Comparison of ENCODE assay signal across 8 cellular contexts in the genomic region with DNA sequence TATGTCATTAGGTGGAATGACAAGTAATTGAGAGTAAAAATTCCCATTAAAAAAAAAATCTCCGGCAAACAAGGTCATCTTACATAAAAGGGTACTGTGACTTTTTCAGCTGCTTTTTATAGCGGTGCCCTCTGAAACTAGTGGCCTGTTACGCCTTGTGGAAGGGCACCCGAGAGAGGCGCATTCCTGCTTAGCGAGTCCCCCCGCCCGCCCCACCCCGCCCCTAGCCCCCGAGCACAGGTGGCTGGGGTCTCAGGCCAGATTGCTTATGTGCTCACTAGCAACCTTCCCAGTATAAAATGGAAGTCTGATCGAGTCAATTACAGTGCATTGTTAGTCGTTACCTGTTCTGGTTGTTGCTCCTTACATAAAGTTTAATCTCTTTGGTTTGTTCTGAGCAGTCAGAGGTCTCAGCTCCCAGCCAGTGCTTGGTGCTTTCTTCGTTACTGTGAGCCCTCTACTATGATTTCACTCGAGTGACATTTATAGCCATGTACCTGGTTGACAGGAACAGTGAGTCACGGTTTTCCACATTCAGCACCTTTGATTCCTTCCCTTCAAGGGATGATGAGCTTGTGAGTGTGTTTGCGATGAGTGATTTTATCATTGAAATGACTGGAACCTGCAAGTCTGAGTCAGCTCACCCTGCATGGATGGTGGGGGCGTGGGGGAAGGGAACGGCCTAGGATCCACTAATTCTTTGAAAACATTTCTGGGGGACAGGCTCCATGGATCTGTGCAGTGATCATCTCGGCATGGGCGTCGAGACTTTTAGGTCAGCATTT. TPM values are rescaled to one million over a fixed set of nuclear protein-coding genes. Genes with fewer than 3 reads are reported as not detected.
DNase-seq lines count a peak whose midpoint lies in the region; ATAC-seq, FAIRE-seq and TF ChIP-seq lines count a peak whose summit lies in the region.

No MANE protein-coding gene starts in this region.

- ATAC-seq in left ventricle myocardium superior (peak; percentile 34), sciatic nerve (no peak), HG02970 (IDR thresholded peaks at IDR 0.05; ENCODE audit: low FRiP score, unreplicated experiment) (no peak)

- H3K4me3 ChIP-seq in transverse colon = no peak overlapping the region

- no peak for FAIRE-seq in HTR-8/SVneo (lab: Jason Lieb, UNC)

- DNase-seq in HTR-8/SVneo (ENCODE audit: insufficient read length, low spot score) (peak; percentile 18), left ventricle myocardium superior (no peak), NCI-H1048 (lab: John Stamatoyannopoulos, UW) (no peak), sciatic nerve (ENCODE audit: low spot score) (no peak), transverse colon (no peak)
- peak; percentile 26 for DNase-seq in activated CD8-positive, alpha-beta memory T cell treated with anti-CD3 and anti-CD28 coated beads, Interleukin-2, amount 50 U/mL, for 24 hours (ENCODE audit: extremely low read depth)
- DNase-seq in stimulated activated CD4-positive, alpha-beta T cell treated with anti-CD3 and anti-CD28 coated beads, Interleukin-4, amount 100 ng/mL, for 1 hour = peak; percentile 70

- H3K36me3 ChIP-seq in transverse colon = no peaks in the 10 kb centered on the region

- TF ChIP-seq CTCF in transverse colon (IDR thresholded peaks at IDR 0.05) = no peak

- no peak for TF ChIP-seq EP300 in transverse colon (IDR thresholded peaks at IDR 0.05; ENCODE audit: low read depth)

- WGBS in transverse colon (ENCODE audit: low coverage in 1 of 2), 2 donors = 85 to 100% methylated on average over 3 to 21 of the region's 21 CpGs

- no peak overlapping the region for H3K27ac ChIP-seq in transverse colon

- in situ Hi-C loops in transverse colon (cut with MboI; ENCODE audit: low pct_ligation_motif_present in 1 of 4, low pct_unique_long_range_greater_than_20kb in 1 of 4, low sequenced_read_pairs in 3 of 4) = no loop called here

- H3K27me3 ChIP-seq in transverse colon = no peaks in the 10 kb centered on the region

- intact Hi-C loops in left ventricle myocardium superior (cut with micrococcal nuclease) = no loop called here
- intact Hi-C loops in sciatic nerve (cut with DNase I) = no loop called here
- intact Hi-C loops in transverse colon (cut with DNase I; ENCODE audit: low total_unique reads) = no loop called here

- TF ChIP-seq POLR2A in transverse colon (IDR thresholded peaks at IDR 0.05) = no peak

- H3K4me1 ChIP-seq in transverse colon = peaks cover 0 to 19% (median 2%) of the 10 kb centered on the region in 4 donors

- no peaks in the 10 kb centered on the region for H3K9me3 ChIP-seq in transverse colon

RNA-seq across cellular contexts. Expression of a gene that starts 47.6 kb away (rescaled TPM):
- total RNA-seq in left ventricle myocardium superior (10.0 TPM), sciatic nerve (19.1 TPM), transverse colon (10 to 100 TPM; 10.2 to 16.5 (median 12.5) TPM)

Comparison
In these comparisons a context has a peak if more than half of its experiments do, and no peak if none do; other contexts are left out.
1. DNase-seq: peak in HTR-8/SVneo (single experiment), activated CD8-positive, alpha-beta memory T cell treated with anti-CD3 and anti-CD28 coated beads, Interleukin-2, amount 50 U/mL, for 24 hours (single experiment) and stimulated activated CD4-positive, alpha-beta T cell treated with anti-CD3 and anti-CD28 coated beads, Interleukin-4, amount 100 ng/mL, for 1 hour (single experiment); none in left ventricle myocardium superior (single experiment), NCI-H1048 (single experiment), sciatic nerve (single experiment) and transverse colon (single experiment).